7 cellular contexts compared by ENCODE assay signal in the genomic region with DNA sequence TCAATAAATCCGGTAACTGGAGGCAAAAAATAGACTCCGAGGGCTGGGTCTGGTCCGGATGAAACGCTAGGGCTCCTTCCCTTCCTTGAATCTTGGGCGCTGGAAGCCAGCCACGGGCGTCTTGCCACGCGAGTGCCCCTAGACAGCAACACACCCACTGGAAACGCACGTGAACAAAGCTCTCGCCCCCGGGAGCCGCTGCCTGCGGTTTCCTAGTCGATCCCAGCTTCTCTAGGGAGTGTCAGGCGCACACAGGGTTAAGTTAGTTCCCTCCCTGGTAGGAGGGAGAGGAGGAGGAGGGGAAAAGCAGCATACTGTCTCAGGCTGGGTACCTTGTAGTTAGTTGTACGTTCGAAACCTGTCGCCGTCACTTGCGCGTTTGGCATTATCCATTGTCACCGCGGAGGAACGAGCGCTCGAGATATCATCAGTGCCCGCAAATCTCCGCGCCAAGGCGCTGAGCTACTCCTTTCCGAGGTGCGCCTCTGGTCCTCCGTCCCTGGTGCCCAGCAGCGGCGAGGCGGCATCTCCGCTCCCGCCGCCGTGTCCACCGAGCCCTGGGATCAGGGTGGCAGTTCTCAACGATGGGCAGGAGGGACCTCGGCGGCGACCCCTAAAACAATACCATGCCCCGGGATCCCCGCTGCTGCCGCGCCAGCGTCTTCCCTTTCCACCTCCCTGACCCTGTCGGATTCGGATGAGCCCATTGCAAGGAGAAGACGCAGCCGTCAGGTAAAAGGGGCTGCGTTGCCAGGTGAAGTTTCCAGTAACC. TPM values are rescaled to one million over a fixed set of nuclear protein-coding genes. Genes with fewer than 3 reads are reported as not detected.
DNase-seq lines count a peak whose midpoint lies in the region; ATAC-seq, FAIRE-seq and TF ChIP-seq lines count a peak whose summit lies in the region.

A gene with protein sequence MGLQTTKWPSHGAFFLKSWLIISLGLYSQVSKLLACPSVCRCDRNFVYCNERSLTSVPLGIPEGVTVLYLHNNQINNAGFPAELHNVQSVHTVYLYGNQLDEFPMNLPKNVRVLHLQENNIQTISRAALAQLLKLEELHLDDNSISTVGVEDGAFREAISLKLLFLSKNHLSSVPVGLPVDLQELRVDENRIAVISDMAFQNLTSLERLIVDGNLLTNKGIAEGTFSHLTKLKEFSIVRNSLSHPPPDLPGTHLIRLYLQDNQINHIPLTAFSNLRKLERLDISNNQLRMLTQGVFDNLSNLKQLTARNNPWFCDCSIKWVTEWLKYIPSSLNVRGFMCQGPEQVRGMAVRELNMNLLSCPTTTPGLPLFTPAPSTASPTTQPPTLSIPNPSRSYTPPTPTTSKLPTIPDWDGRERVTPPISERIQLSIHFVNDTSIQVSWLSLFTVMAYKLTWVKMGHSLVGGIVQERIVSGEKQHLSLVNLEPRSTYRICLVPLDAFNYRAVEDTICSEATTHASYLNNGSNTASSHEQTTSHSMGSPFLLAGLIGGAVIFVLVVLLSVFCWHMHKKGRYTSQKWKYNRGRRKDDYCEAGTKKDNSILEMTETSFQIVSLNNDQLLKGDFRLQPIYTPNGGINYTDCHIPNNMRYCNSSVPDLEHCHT (plus strand): TSS at position 342 of the 772 bp plus-strand sequence. CDS start 91,371 bp downstream, outside the sequence.

- POLR2A ChIA-PET in IMR-90 (lab: Charles Lee; ENCODE audit: unreplicated experiment), result no interaction called here

- dilution Hi-C loops in IMR-90 (cut with HindIII; ENCODE audit: low sequenced_read_pairs, unreplicated experiment), result no loop called here

- H3K14ac ChIP-seq in IMR-90 (replicated peaks; ENCODE audit: low read depth, low read length), result peak within 1 kb of the TSS; percentile 89

- no peak for FAIRE-seq in kidney (lab: Jason Lieb, UNC)

- peak within 1 kb of the TSS; percentile 94 for H2BK120ac ChIP-seq in IMR-90 (ENCODE audit: low read depth, low read length)

- BruUV-seq in IMR-90 (replicated peaks; lab: Mats Ljungman, UMichigan), result no TSS peak

- H2BK5ac ChIP-seq in IMR-90 (ENCODE audit: low read depth, low read length, poor library complexity, severe bottlenecking), result peak within 1 kb of the TSS; percentile 41

- H3K18ac ChIP-seq in IMR-90 (ENCODE audit: low read depth, low read length), result peak within 1 kb of the TSS; percentile 77

- TF ChIP-seq CTCF in IMR-90 (conservative IDR thresholded peaks at IDR 0.05; ENCODE audit: low read depth, low read length) (no peak), kidney (IDR thresholded peaks at IDR 0.05; ENCODE audit: borderline replicate concordance, extremely low read depth, insufficient read depth) (no peak), spleen (IDR thresholded peaks at IDR 0.05 in 8 of 11, conservative IDR thresholded peaks at IDR 0.05 in 3 of 11) (no peak)

- no peaks in the 10 kb centered on the region for H3K9me3 ChIP-seq in IMR-90 (ENCODE audit: control insufficient read depth, insufficient read depth, low read length)
- H3K9me3 ChIP-seq in kidney (ENCODE audit: control insufficient read depth in 1 of 2, low read length in 2 of 2), result no peaks in the 10 kb centered on the region
- no peaks in the 10 kb centered on the region for H3K9me3 ChIP-seq in spleen

- peak within 1 kb of the TSS; percentile 94 for H3K4me2 ChIP-seq in IMR-90 (ENCODE audit: low read depth, low read length)

- H2AK9ac ChIP-seq in IMR-90 (replicated peaks; ENCODE audit: low read depth, low read length, poor library complexity), result peak within 1 kb of the TSS; percentile 87

- peak; percentile 6; the same call in 1 of the 2 replicates for ATAC-seq in IMR-90 (ENCODE audit: low read depth)
- no peak for ATAC-seq in GM18861 (IDR thresholded peaks at IDR 0.05; ENCODE audit: unreplicated experiment)
- ATAC-seq in HG03439 (IDR thresholded peaks at IDR 0.05; ENCODE audit: unreplicated experiment), result no peak

- peak within 1 kb of the TSS; percentile 19 to 76; a peak in 2 of 4 replicates for H4K8ac ChIP-seq in IMR-90 (ENCODE audit: low read depth in 2 of 2, low read length in 2 of 2)

- no peak for TF ChIP-seq RAD21 in IMR-90 (IDR thresholded peaks at IDR 0.05; ENCODE audit: low read length)

- H3K4ac ChIP-seq in IMR-90 (ENCODE audit: low read depth, low read length), result peak within 1 kb of the TSS; percentile 95

- 0 out of 2 replicates have a peak, but pooled peaks cover 3% of the 10 kb centered on the region for H4K20me1 ChIP-seq in IMR-90 (ENCODE audit: insufficient read depth, low read length)

- CTCF ChIA-PET in IMR-90 (lab: Yijun Ruan, JAX), result interaction anchor here (1.1 to 2.2 kb wide), 3 partner anchors 17 to 335 kb away, joined by 3 to 6 read pairs (median 4); no protein-coding TSS in a partner anchor

- H3K79me1 ChIP-seq in IMR-90 (ENCODE audit: low read depth in 1 of 2, low read length in 2 of 2), result peaks cover 4 to 12% of the 10 kb centered on the region in 2 experiments

- 0% methylated on average over 17 of the region's 57 CpGs; no CpG with 5 or more reads in 1 of the 2 experiments for whole genome bisulfite sequencing in IMR-90 (ENCODE audit: extremely low coverage in 2 of 2, insufficient read length in 1 of 2), 2 experiments
- WGBS in spleen, 5 donors, result 2 to 13% (median 3%) methylated on average over 35 to 57 of the region's 57 CpGs

- H3K36me3 ChIP-seq in IMR-90 (ENCODE audit: control insufficient read depth, insufficient read depth, low read length) (no peaks in the 10 kb centered on the region), kidney (ENCODE audit: control insufficient read depth in 1 of 2, insufficient read depth in 2 of 2, low read length in 2 of 2) (no peaks in the 10 kb centered on the region), spleen (no peaks in the 10 kb centered on the region)

- H3K23ac ChIP-seq in IMR-90 (ENCODE audit: low read depth, low read length), result peak within 1 kb of the TSS; percentile 82

- H3K27ac ChIP-seq in IMR-90 (ENCODE audit: insufficient read depth, low read length) (peak within 1 kb of the TSS; percentile 81), caudate nucleus (ENCODE audit: low read depth, low read length) (peak within 1 kb of the TSS; percentile 78), kidney (ENCODE audit: low read depth in 2 of 2, low read length in 2 of 2) (peak within 1 kb of the TSS; percentile 39 to 54), spleen (peak within 1 kb of the TSS in 7 of 8 donors; percentile 40 to 79 (median 64))

- H2AK5ac ChIP-seq in IMR-90 (ENCODE audit: low read depth, low read length), result peak within 1 kb of the TSS; percentile 45; the same call in 1 of the 2 replicates

- peak within 1 kb of the TSS; percentile 70 for H3K9ac ChIP-seq in IMR-90 (ENCODE audit: low read depth, low read length)
- H3K9ac ChIP-seq in kidney (ENCODE audit: low read length in 2 of 2), result peak within 1 kb of the TSS in 1 of 2 donors; percentile 37

- peak within 1 kb of the TSS; percentile 67 for H3K4me3 ChIP-seq in IMR-90 (ENCODE audit: insufficient read depth, low read depth, low read length)
- H3K4me3 ChIP-seq in kidney (ENCODE audit: low read length in 2 of 2), result peak within 1 kb of the TSS; percentile 46 to 67
- peak within 1 kb of the TSS; percentile 28 to 73 (median 50) for H3K4me3 ChIP-seq in spleen

- peak within 1 kb of the TSS; percentile 81 for H4K91ac ChIP-seq in IMR-90 (ENCODE audit: insufficient read depth, low read depth, low read length)

- H2BK20ac ChIP-seq in IMR-90 (ENCODE audit: low read depth, low read length), result peak within 1 kb of the TSS; percentile 91

- H3K9me1 ChIP-seq in IMR-90 (ENCODE audit: insufficient read depth, low read length), result no peaks in the 10 kb centered on the region

- peak within 1 kb of the TSS; percentile 78; the same call in 1 of the 2 replicates for H3K56ac ChIP-seq in IMR-90 (ENCODE audit: extremely low read depth, insufficient read depth, low read length)

- H4K5ac ChIP-seq in IMR-90 (ENCODE audit: low read depth, low read length), result peak within 1 kb of the TSS; percentile 56

- H2BK15ac ChIP-seq in IMR-90 (ENCODE audit: low read depth, low read length), result peak within 1 kb of the TSS; percentile 73; the same call in 2 of the 3 replicates

- intact Hi-C loops in IMR-90 (cut with micrococcal nuclease) (loop anchor here (2.0 to 10.0 kb wide), 16 partner anchors 113 to 1805 kb away; no protein-coding TSS in a partner anchor), kidney (cut with DNase I) (no loop called here), spleen (cut with DNase I; ENCODE audit: low total_unique reads) (no loop called here)

- peak within 1 kb of the TSS; percentile 92 for H2AFZ ChIP-seq in IMR-90 (replicated peaks; ENCODE audit: low read length, poor library complexity)

- H3K4me1 ChIP-seq in IMR-90 (ENCODE audit: control insufficient read depth, insufficient read depth, low read length) (no peaks in the 10 kb centered on the region), kidney (ENCODE audit: control insufficient read depth in 1 of 2, insufficient read depth in 1 of 2, low read depth in 1 of 2, low read length in 2 of 2) (peaks cover 3 to 18% of the 10 kb centered on the region in 2 donors), spleen (peaks cover 0 to 63% (median 21%) of the 10 kb centered on the region in 6 donors)

- TF ChIP-seq POLR2A in IMR-90 (IDR thresholded peaks at IDR 0.05; ENCODE audit: low read depth, low read length) (no peak), spleen (IDR thresholded peaks at IDR 0.05) (no peak)

- in situ Hi-C loops in IMR-90 (cut with MboI; ENCODE audit: low sequenced_read_pairs), result loop anchor here (10.0 to 25.0 kb wide), 2 partner anchors 507 to 1535 kb away; no protein-coding TSS in a partner anchor

- H3K27me3 ChIP-seq in IMR-90 (ENCODE audit: control insufficient read depth, insufficient read depth, low read length), result no peaks in the 10 kb centered on the region
- H3K27me3 ChIP-seq in spleen (replicated peaks in 1 of 7), result peaks cover 0 to 72% (median 42%) of the 10 kb centered on the region in 7 donors

- DNase-seq in IMR-90 (peak; percentile 44), caudate nucleus (lab: John Stamatoyannopoulos, UW) (peak in 46 of 61 donors; percentile 11 to 86 (median 50)), kidney (peak; percentile 81), spleen (peak; percentile 77), NCI-H1930 (lab: John Stamatoyannopoulos, UW) (no peak)

TF ChIP-seq in IMR-90, 13 proteins besides CTCF, POLR2A, EP300 and RAD21 (continues in another document):
- TF ChIP-seq BHLHE40 (IDR thresholded peaks at IDR 0.05; ENCODE audit: low read depth, low read length), result peak; percentile 68
- no peak for TF ChIP-seq CHD1 (IDR thresholded peaks at IDR 0.05; ENCODE audit: low read depth, low read length)
- no peak for TF ChIP-seq RCOR1 (IDR thresholded peaks at IDR 0.05; ENCODE audit: insufficient replicate concordance, low read length)
- no peak for TF ChIP-seq SMC3 (IDR thresholded peaks at IDR 0.05; ENCODE audit: low read depth, low read length)

RNA-seq across cellular contexts. Expression of the gene that starts here (rescaled TPM):
- 11.1 and 13.1 TPM in 2 replicates for total RNA-seq in IMR-90 (2012; rRNA removed)
- polyA plus RNA-seq in IMR-90 (2012; rRNA removed), result 8.8 and 10.2 TPM in 2 replicates
- 3.2 and 4.0 TPM in 2 replicates for polyA plus RNA-seq in IMR-90 (2012; cell fraction: cytosol; rRNA removed)
- polyA plus RNA-seq in IMR-90 (2012; cell fraction: nucleus; rRNA removed; ENCODE audit: low replicate concordance), result 12.2 and 48.3 TPM in 2 replicates
- total RNA-seq in kidney, result 16.6 TPM
- 1.2 TPM for polyA plus RNA-seq in kidney (ENCODE audit: insufficient read depth, low read depth, low replicate concordance)
- total RNA-seq in spleen, result 10 to 100 TPM; 12.3 to 63.9 (median 35.0) TPM
- polyA plus RNA-seq in spleen, result 1 to 10 TPM; 7.8 to 9.6 (median 8.8) TPM

Comparison
In these comparisons a context has a peak if more than half of its experiments do, and no peak if none do; other contexts are left out.
1. DNase-seq: peak in IMR-90 (single experiment), caudate nucleus (46 of 61), kidney (single experiment) and spleen (single experiment); none in NCI-H1930 (0 of 2).
2. Peak in every context shown above with its lines, with median percentiles within 50 percentile points of each other: H3K27ac ChIP-seq and H3K4me3 ChIP-seq.